Comparison of ENCODE assay signal across 9 cellular contexts in the genomic region with DNA sequence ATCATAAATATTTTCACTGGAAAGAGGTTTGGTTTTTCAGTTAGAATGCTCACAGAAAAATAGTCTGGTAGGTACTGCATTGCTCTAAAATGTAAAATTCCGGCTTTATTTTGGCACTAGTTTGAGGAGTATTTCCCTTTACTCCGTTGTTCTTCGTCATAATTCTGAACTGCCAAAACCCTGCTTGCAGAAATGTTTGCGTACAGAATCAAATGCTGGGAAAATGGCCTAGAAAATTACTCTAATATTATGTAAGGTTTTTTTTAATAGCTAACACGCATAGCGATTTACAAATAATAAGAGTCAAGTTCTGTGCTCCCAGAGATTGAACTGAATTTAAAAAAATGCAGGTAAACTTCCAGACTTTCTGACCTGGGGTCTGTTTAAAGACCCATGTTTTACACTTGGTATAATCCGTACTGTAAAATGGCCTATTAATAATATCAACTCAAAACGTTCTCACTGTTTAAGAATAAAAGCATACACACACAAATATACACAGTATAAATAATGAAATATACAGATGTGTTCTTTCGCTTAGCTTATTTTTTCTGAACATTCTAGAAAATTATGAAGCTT. TPM values are rescaled to one million over a fixed set of nuclear protein-coding genes. Genes with fewer than 3 reads are reported as not detected.
DNase-seq lines count a peak whose midpoint lies in the region; ATAC-seq, FAIRE-seq and TF ChIP-seq lines count a peak whose summit lies in the region.
"Had no signal": no experiment of that assay in that cellular context is flagged by ENCODE, and none has a peak within 500 bp of the region (broad histone marks: within the 10 kb centered on the region; RNA-seq: fewer than 3 reads in every experiment).

No MANE protein-coding gene starts in this region.

- no peaks in the 10 kb centered on the region for H3K9me3 ChIP-seq in WERI-Rb-1 (ENCODE audit: severe bottlenecking)

- H3K36me3 Mint-ChIP-seq in HFFc6 (ENCODE audit: low read depth), result no peaks in the 10 kb centered on the region

- H3K27ac ChIP-seq in WERI-Rb-1 (peak overlapping the region; percentile 81), skin epidermis (peak overlapping the region in 2 of 21 experiments; percentile 66 to 85)

- no peak for TF ChIP-seq CTCF in HFFc6 (IDR thresholded peaks at IDR 0.05)
- no peak for TF ChIP-seq CTCF in WERI-Rb-1 (IDR thresholded peaks at IDR 0.05; ENCODE audit: low read depth, low read length)
- no peak for TF ChIP-seq CTCF in foreskin fibroblast (IDR thresholded peaks at IDR 0.05; ENCODE audit: low read depth, low read length)

- peak overlapping the region; percentile 86 for H3K4me3 Mint-ChIP-seq in HFFc6

- peaks cover 8% of the 10 kb centered on the region for H3K36me3 ChIP-seq in WERI-Rb-1

- peak overlapping the region; percentile 63 for H3K27ac Mint-ChIP-seq in HFFc6

- no peaks in the 10 kb centered on the region for H3K9me3 Mint-ChIP-seq in HFFc6

- peaks cover 7% of the 10 kb centered on the region for H3K27me3 Mint-ChIP-seq in HFFc6 (ENCODE audit: insufficient read depth)

- DNase-seq in HFFc6 (no peak), WERI-Rb-1 (no peak), foreskin fibroblast (no peak), left colon (no peak), frontal cortex (ENCODE audit: low spot score in 2 of 2) (no peak)
- DNase-seq: NCI-H1436 treated with DMSO at 0.1 percent for 48 hours; stimulated activated CD4-positive, alpha-beta T cell treated with anti-CD3 and anti-CD28 coated beads, Interleukin-2, amount 100 ng/mL, for 48 hours had no signal

- FAIRE-seq in frontal cortex (lab: Jason Lieb, UNC), result no peak

- no peaks in the 10 kb centered on the region for H3K27me3 ChIP-seq in WERI-Rb-1 (ENCODE audit: insufficient read depth, low read depth, severe bottlenecking)

- ATAC-seq in left colon (no peak), GM18511 (IDR thresholded peaks at IDR 0.05; ENCODE audit: unreplicated experiment) (no peak)

- intact Hi-C loops in left colon (cut with DNase I, micrococcal nuclease), result no loop called here

- peaks cover 7% of the 10 kb centered on the region; the same call in 1 of the 2 replicates for H3K4me1 Mint-ChIP-seq in HFFc6 (ENCODE audit: low read depth)

- H3K4me3 ChIP-seq in WERI-Rb-1 (ENCODE audit: low read depth, low read length) (peak overlapping the region; percentile 87), foreskin fibroblast (ENCODE audit: low read depth in 1 of 2, low read length in 2 of 2) (peak overlapping the region; percentile 53 to 86), skin epidermis (peak overlapping the region in 6 of 7 experiments; percentile 50 to 89 (median 76))

RNA-seq across cellular contexts. Expression of a gene that starts 23.6 kb away (rescaled TPM):
- total RNA-seq in HFFc6 (2021; fragmentation: NEBNext Ultra II Directional; extraction: Animal tissue kit (Norgen Biotek cat#: 25700)), result 100 to 1,000 TPM; 109 to 291 (median 233) TPM
- total RNA-seq in left colon (10 to 100 TPM in 1 of 2 donors, 1 to 10 TPM in 1; 3.9 to 13.7 TPM), frontal cortex (9.4 TPM)

Comparison
In these comparisons a context has a peak if more than half of its experiments do, and no peak if none do; other contexts are left out.
1. RNA of a gene that starts 23.6 kb away (total RNA-seq): 109 to 291 TPM in HFFc6; 3.9 to 13.7 TPM in left colon and 9.4 TPM in frontal cortex (single experiment); every median in the first group is over 4 times any median in the second.
2. Peak in every context shown above with its lines, with median percentiles within 50 percentile points of each other: H3K4me3 ChIP-seq.